Comparison of ENCODE assay signal across 9 cellular contexts in genomic region chr5:138541511-138541910, GRCh38. TPM values are rescaled to one million over a fixed set of nuclear protein-coding genes. Genes with fewer than 3 reads are reported as not detected.
DNase-seq lines count a peak whose midpoint lies in the region; ATAC-seq, FAIRE-seq and TF ChIP-seq lines count a peak whose summit lies in the region.
"Had no signal": no experiment of that assay in that cellular context is flagged by ENCODE, and none has a peak within 500 bp of the region (broad histone marks: within the 10 kb centered on the region; RNA-seq: fewer than 3 reads in every experiment).

No MANE protein-coding gene starts in this region.

- H3K9ac ChIP-seq in mesendoderm (ENCODE audit: low read length): peak overlapping the region; percentile 98

- H3K27me3 Mint-ChIP-seq in stimulated activated naive CD8-positive, alpha-beta T cell treated with anti-CD3 and anti-CD28 coated beads, Interleukin-15, Interleukin-2, amounts not matched to agents 100 ng/mL and 50 ng/mL, for 24 hours: no peaks in the 10 kb centered on the region

- no peak overlapping the region for H2BK120ac ChIP-seq in mesendoderm (ENCODE audit: low read depth, low read length)

- no peak overlapping the region for H4K8ac ChIP-seq in mesendoderm (ENCODE audit: low read depth, low read length)

- no peak for TF ChIP-seq CTCF in brain microvascular endothelial cell (IDR thresholded peaks at IDR 0.05; ENCODE audit: low read depth, low read length, missing control alignments)

- no peak overlapping the region for H2BK5ac ChIP-seq in mesendoderm (ENCODE audit: low read length)

- H3K27me3 ChIP-seq in brain microvascular endothelial cell (replicated peaks): no peaks in the 10 kb centered on the region
- no peaks in the 10 kb centered on the region for H3K27me3 ChIP-seq in mesendoderm (ENCODE audit: insufficient read depth, low read length, poor library complexity)

- H3K18ac ChIP-seq in mesendoderm (ENCODE audit: low read length): no peak overlapping the region

- H3K4me2 ChIP-seq in mesendoderm (ENCODE audit: low read length): peak overlapping the region; percentile 78

- peaks cover 9% of the 10 kb centered on the region for H3K79me1 ChIP-seq in mesendoderm (ENCODE audit: low read length)

- H3K36me3 ChIP-seq in brain microvascular endothelial cell (replicated peaks) (peaks cover 8% of the 10 kb centered on the region), mesendoderm (ENCODE audit: control insufficient read depth, insufficient read depth, low read length) (no peaks in the 10 kb centered on the region)

- H3K79me2 ChIP-seq in mesendoderm (ENCODE audit: control insufficient read depth, insufficient read depth, low read length): peaks cover 77% of the 10 kb centered on the region

- H3K56ac ChIP-seq in mesendoderm (ENCODE audit: low read length): peak overlapping the region; percentile 99

- peak overlapping the region; percentile 99 for H3K4me3 Mint-ChIP-seq in stimulated activated naive CD8-positive, alpha-beta T cell treated with anti-CD3 and anti-CD28 coated beads, Interleukin-15, Interleukin-2, amounts not matched to agents 100 ng/mL and 50 ng/mL, for 24 hours

- H3K36me3 Mint-ChIP-seq in stimulated activated naive CD8-positive, alpha-beta T cell treated with anti-CD3 and anti-CD28 coated beads, Interleukin-15, Interleukin-2, amounts not matched to agents 100 ng/mL and 50 ng/mL, for 24 hours (ENCODE audit: low read depth): peaks cover 70% of the 10 kb centered on the region

- no peak overlapping the region for H3K23ac ChIP-seq in mesendoderm (ENCODE audit: low read length)

- peaks cover 70% of the 10 kb centered on the region for H3K4me1 Mint-ChIP-seq in stimulated activated naive CD8-positive, alpha-beta T cell treated with anti-CD3 and anti-CD28 coated beads, Interleukin-15, Interleukin-2, amounts not matched to agents 100 ng/mL and 50 ng/mL, for 24 hours (ENCODE audit: low read depth)

- peak overlapping the region; percentile 99 for H3K27ac Mint-ChIP-seq in stimulated activated naive CD8-positive, alpha-beta T cell treated with anti-CD3 and anti-CD28 coated beads, Interleukin-15, Interleukin-2, amounts not matched to agents 100 ng/mL and 50 ng/mL, for 24 hours

- no peak overlapping the region for H4K5ac ChIP-seq in mesendoderm (ENCODE audit: low read length)

- FAIRE-seq in urothelium cell line (lab: Jason Lieb, UNC): no peak

- H3K9me3 Mint-ChIP-seq in stimulated activated naive CD8-positive, alpha-beta T cell treated with anti-CD3 and anti-CD28 coated beads, Interleukin-15, Interleukin-2, amounts not matched to agents 100 ng/mL and 50 ng/mL, for 24 hours: no peaks in the 10 kb centered on the region

- in situ Hi-C loops in brain microvascular endothelial cell (cut with HindIII; ENCODE audit: low pct_ligation_motif_present, low sequenced_read_pairs): no loop called here

- DNase-seq in stimulated activated naive CD8-positive, alpha-beta T cell treated with anti-CD3 and anti-CD28 coated beads, Interleukin-15, Interleukin-2, amounts not matched to agents 100 U/mL and 50 U/mL, for 24 hours: no peak
- no peak for DNase-seq in brain microvascular endothelial cell
- no peak for DNase-seq in mesendoderm
- no peak for DNase-seq in NCI-H1694 treated with DMSO at 0.1 percent for 48 hours (lab: John Stamatoyannopoulos, UW)
- no peak for DNase-seq in urothelium cell line (ENCODE audit: low spot score)
- no peak for DNase-seq in NCI-H2107 treated with DMSO at 0.1 percent for 48 hours (lab: John Stamatoyannopoulos, UW; ENCODE audit: unreplicated experiment)
- no peak for DNase-seq in HCEC 1CT
- DNase-seq: activated gamma-delta T cell had no signal

- ATAC-seq in stimulated activated naive CD8-positive, alpha-beta T cell treated with anti-CD3 and anti-CD28 coated beads, Interleukin-15, Interleukin-2, amounts not matched to agents 100 U/mL and 50 U/mL, for 24 hours: no peak

- H3K4ac ChIP-seq in mesendoderm (ENCODE audit: low read depth, low read length): no peak overlapping the region

- peak overlapping the region; percentile 99 for H3K4me3 ChIP-seq in brain microvascular endothelial cell (ENCODE audit: low read depth, low read length)
- H3K4me3 ChIP-seq in mesendoderm (ENCODE audit: low read length): peak overlapping the region; percentile 96

- no peak overlapping the region for H2AK5ac ChIP-seq in mesendoderm (ENCODE audit: low read length)

- H3K27ac ChIP-seq in brain microvascular endothelial cell (no peak overlapping the region), mesendoderm (ENCODE audit: low read depth, low read length) (no peak overlapping the region)

- no peak overlapping the region for H2BK15ac ChIP-seq in mesendoderm (replicated peaks; ENCODE audit: low read depth)

- no CpG with 5 or more reads among the region's 2 CpGs for WGBS in mesendoderm (ENCODE audit: extremely low coverage, insufficient coverage, low lambda C conversion rate)

- peaks cover 4% of the 10 kb centered on the region for H3K4me1 ChIP-seq in mesendoderm (ENCODE audit: control insufficient read depth, low read depth, low read length)

RNA-seq across cellular contexts. Expression of gene ETF1, which starts 1.5 kb away (rescaled TPM):
- 158 TPM for polyA plus RNA-seq in mesendoderm (2013, experiment 1 of 2)
- polyA plus RNA-seq in mesendoderm (2013, experiment 2 of 2): 156 TPM

RNA-seq across cellular contexts. Expression of gene HSPA9, which starts 33.7 kb away (rescaled TPM):
- 301 TPM for polyA plus RNA-seq in mesendoderm (2013, experiment 1 of 2)
- polyA plus RNA-seq in mesendoderm (2013, experiment 2 of 2): 297 TPM
